Comparison of ENCODE assay signal across 16 cellular contexts in genomic region chr11:72048718-72049460, GRCh38. TPM values are rescaled to one million over a fixed set of nuclear protein-coding genes. Genes with fewer than 3 reads are reported as not detected.
DNase-seq lines count a peak whose midpoint lies in the region; ATAC-seq, FAIRE-seq and TF ChIP-seq lines count a peak whose summit lies in the region.
"Had no signal": no experiment of that assay in that cellular context is flagged by ENCODE, and none has a peak within 500 bp of the region (broad histone marks: within the 10 kb centered on the region; RNA-seq: fewer than 3 reads in every experiment).

No MANE protein-coding gene starts in this region.

- H3K4me3 ChIP-seq in HepG2 (replicated peaks in 1 of 3; ENCODE audit: insufficient read depth in 1 of 3, low read depth in 2 of 3, low read length in 3 of 3) (no peak overlapping the region), spleen (no peak overlapping the region), upper lobe of right lung (no peak overlapping the region)

- H3K27me3 ChIP-seq in HepG2 (ENCODE audit: control insufficient read depth in 1 of 2, insufficient read depth in 2 of 2, low read length in 2 of 2) (no peaks in the 10 kb centered on the region), spleen (replicated peaks in 1 of 7) (no peaks in the 10 kb centered on the region), upper lobe of right lung (no peaks in the 10 kb centered on the region)

- no peak for TF ChIP-seq POLR2A in HepG2 (IDR thresholded peaks at IDR 0.05; ENCODE audit: insufficient read depth in 1 of 2, low read depth in 2 of 2, low read length in 2 of 2)
- TF ChIP-seq POLR2A in spleen (IDR thresholded peaks at IDR 0.05), result no peak

- intact Hi-C loops in HepG2 (cut with micrococcal nuclease; ENCODE audit: unreplicated experiment), result no loop called here
- intact Hi-C loops in spleen (cut with DNase I; ENCODE audit: low total_unique reads), result no loop called here
- intact Hi-C loops in upper lobe of right lung (cut with DNase I), result no loop called here

- FAIRE-seq in HepG2 (lab: Jason Lieb, UNC), result peak; percentile 21
- FAIRE-seq: H54 had no signal

- CTCF ChIA-PET in HepG2 (lab: Yijun Ruan, JAX; ENCODE audit: low intra/inter-chr PET ratio, low total read pairs), result no interaction called here

- 0 out of 2 replicates have a peak overlapping the region, but pooled peaks have one; percentile 25 for H3K4me2 ChIP-seq in HepG2 (ENCODE audit: low read depth, low read length)

- POLR2A ChIA-PET in HepG2 (lab: Yijun Ruan, JAX), result interaction anchor here (1.1 to 5.3 kb wide), 4 partner anchors 8 to 17 kb away, joined by 3 to 37 read pairs (median 3); no protein-coding TSS in a partner anchor

- peaks cover 20% of the 10 kb centered on the region for H3K79me2 ChIP-seq in HepG2 (ENCODE audit: insufficient read depth, low read length)

- H2AFZ ChIP-seq in HepG2 (ENCODE audit: low read length), result no peak overlapping the region

- peak; percentile 21 for DNase-seq in NCI-H1417 treated with DMSO at 0.1 percent for 48 hours (lab: John Stamatoyannopoulos, UW)
- peak; percentile 47 for DNase-seq in amniotic epithelial cell (ENCODE audit: low read depth)
- DNase-seq in HepG2 (ENCODE audit: low spot score), result peak; percentile 24
- no peak for DNase-seq in spleen
- DNase-seq in NCI-H1105 treated with DMSO at 0.1 percent for 48 hours (lab: John Stamatoyannopoulos, UW), result no peak
- DNase-seq in upper lobe of right lung, result no peak
- no peak for DNase-seq in T1000 (lab: John Stamatoyannopoulos, UW)
- DNase-seq: activated CD4-positive, alpha-beta T cell treated with anti-CD3 and anti-CD28 coated beads for 48 hours; immature natural killer cell; NCI-H1694; stimulated activated naive CD4-positive, alpha-beta T cell; SW 1271 had no signal

- H3K27ac ChIP-seq in HepG2 (ENCODE audit: extremely low read length, insufficient read depth, low read length) (no peak overlapping the region), spleen (peak overlapping the region; percentile 28 to 79 (median 67)), upper lobe of right lung (no peak overlapping the region)

- 89% methylated on average over 4 of the region's 4 CpGs for WGBS in HepG2 (ENCODE audit: low lambda C conversion rate)
- WGBS in spleen, 5 donors, result 82 to 89% (median 86%) methylated on average over 4 of the region's 4 CpGs

- no peak for TF ChIP-seq RAD21 in HepG2 (CRISPR knock-in tag; IDR thresholded peaks at IDR 0.05)

- ATAC-seq in HepG2 (no peak), upper lobe of right lung (no peak), HG03354 (IDR thresholded peaks at IDR 0.05; ENCODE audit: poor library complexity, severe bottlenecking, unreplicated experiment) (no peak)

- no peaks in the 10 kb centered on the region for H3K9me3 ChIP-seq in HepG2 (ENCODE audit: low read length)
- no peaks in the 10 kb centered on the region for H3K9me3 ChIP-seq in spleen
- no peaks in the 10 kb centered on the region for H3K9me3 ChIP-seq in upper lobe of right lung

- no TSS peak for BruUV-seq in HepG2 (replicated peaks; lab: Mats Ljungman, UMichigan)

- peaks cover 11% of the 10 kb centered on the region for H3K4me1 ChIP-seq in HepG2 (ENCODE audit: insufficient read depth, low read length)
- peaks cover 3 to 31% (median 12%) of the 10 kb centered on the region in 6 donors for H3K4me1 ChIP-seq in spleen
- peaks cover 8% of the 10 kb centered on the region for H3K4me1 ChIP-seq in upper lobe of right lung

- H4K20me1 ChIP-seq in HepG2 (ENCODE audit: insufficient read depth, low read length), result no peaks in the 10 kb centered on the region

- TF ChIP-seq CTCF in HepG2 (CRISPR knock-in tag; IDR thresholded peaks at IDR 0.05) (no peak), spleen (IDR thresholded peaks at IDR 0.05 in 8 of 11, conservative IDR thresholded peaks at IDR 0.05 in 3 of 11) (no peak), upper lobe of right lung (IDR thresholded peaks at IDR 0.05) (no peak)

- H3K36me3 ChIP-seq in HepG2 (replicated peaks in 1 of 2; ENCODE audit: control insufficient read depth in 1 of 2, insufficient read depth in 2 of 2, low read length in 2 of 2) (peaks cover 3 to 20% of the 10 kb centered on the region in 2 experiments; a peak in 4 of 5 replicates), spleen (peaks cover 0 to 60% (median 3%) of the 10 kb centered on the region in 6 donors), upper lobe of right lung (peaks cover 12% of the 10 kb centered on the region)

- H3K9ac ChIP-seq in HepG2 (ENCODE audit: insufficient read depth, low read depth, low read length), result no peak overlapping the region

- in situ Hi-C loops in HepG2 (cut with HindIII; ENCODE audit: extremely low pct_ligation_motif_present, low pct_unique_long_range_greater_than_20kb), result no loop called here

- TF ChIP-seq EP300 in HepG2 (IDR thresholded peaks at IDR 0.05; ENCODE audit: low read depth in 2 of 2, low read length in 2 of 2), result no peak
- TF ChIP-seq EP300 in HepG2 (CRISPR knock-in tag; IDR thresholded peaks at IDR 0.05; ENCODE audit: borderline replicate concordance), result no peak

RNA-seq across cellular contexts. Expression of gene NUMA1, which starts 31.5 kb away (rescaled TPM):
- 60.2 and 67.7 TPM in 2 replicates for total RNA-seq in HepG2 (2016; rRNA removed; fragmentation: Illumina TruSeq; extraction: Trizol)
- total RNA-seq in HepG2 (2016; cell fraction: cytosol; rRNA removed; fragmentation: Illumina TruSeq; extraction: Trizol; ENCODE audit: low read depth), result 5.2 and 6.6 TPM in 2 replicates
- total RNA-seq in HepG2 (2016; cell fraction: insoluble cytoplasmic fraction; rRNA removed; fragmentation: Illumina TruSeq; extraction: Trizol), result 55.8 and 59.6 TPM in 2 replicates
- total RNA-seq in HepG2 (2016; cell fraction: membrane; rRNA removed; fragmentation: Illumina TruSeq; extraction: Trizol), result 16.9 and 17.1 TPM in 2 replicates
- total RNA-seq in HepG2 (2016; cell fraction: nucleus; rRNA removed; fragmentation: Illumina TruSeq; extraction: Trizol), result 51.9 and 58.7 TPM in 2 replicates
- polyA plus RNA-seq in HepG2 (2011; rRNA removed), result 57.3 and 65.8 TPM in 2 replicates
- polyA plus RNA-seq in HepG2 (2011; cell fraction: cytosol; rRNA removed), result 23.8 and 38.7 TPM in 2 replicates
- 197 and 254 TPM in 2 replicates for polyA plus RNA-seq in HepG2 (2011; cell fraction: nucleus; rRNA removed)
- polyA plus RNA-seq in HepG2 (2012), result 47.1 and 54.6 TPM in 2 replicates
- 2.2 and 2.8 TPM in 2 replicates for polyA plus RNA-seq in HepG2 (2016; cell fraction: cytosol; fragmentation: Illumina TruSeq; extraction: Trizol; ENCODE audit: low read depth)
- polyA plus RNA-seq in HepG2 (2016; cell fraction: insoluble cytoplasmic fraction; fragmentation: Illumina TruSeq; extraction: Trizol; ENCODE audit: low read depth), result 26.9 and 40.2 TPM in 2 replicates
- 4.8 and 6.1 TPM in 2 replicates for polyA plus RNA-seq in HepG2 (2016; cell fraction: membrane; fragmentation: Illumina TruSeq; extraction: Trizol; ENCODE audit: low read depth)
- polyA plus RNA-seq in HepG2 (2016; cell fraction: nucleus; fragmentation: Illumina TruSeq; extraction: Trizol; ENCODE audit: insufficient read depth, low read depth), result 97.1 and 105 TPM in 2 replicates
- polyA minus RNA-seq in HepG2 (2011; rRNA and poly(A)+ RNA removed; ENCODE audit: low replicate concordance), result 229 and 402 TPM in 2 replicates
- 45.5 and 48.0 TPM in 2 replicates for polyA minus RNA-seq in HepG2 (2011; cell fraction: cytosol; rRNA and poly(A)+ RNA removed)
- 93.7 and 98.8 TPM in 2 replicates for polyA minus RNA-seq in HepG2 (2011; cell fraction: nucleus; rRNA and poly(A)+ RNA removed)
- 100 to 1,000 TPM; 174 to 248 (median 203) TPM for total RNA-seq in spleen
- polyA plus RNA-seq in spleen, result 100 to 1,000 TPM in 2 of 3 donors, 10 to 100 TPM in 1; 75.5 to 164 (median 141) TPM
- total RNA-seq in upper lobe of right lung, result 192 TPM

RNA-seq across cellular contexts. Expression of gene LRRC51, which starts 31.8 kb away (rescaled TPM):
- total RNA-seq in HepG2 (2016; rRNA removed; fragmentation: Illumina TruSeq; extraction: Trizol), result 6.0 and 6.4 TPM in 2 replicates
- total RNA-seq in HepG2 (2016; cell fraction: cytosol; rRNA removed; fragmentation: Illumina TruSeq; extraction: Trizol; ENCODE audit: low read depth), result 5.0 and 9.1 TPM in 2 replicates
- total RNA-seq in HepG2 (2016; cell fraction: insoluble cytoplasmic fraction; rRNA removed; fragmentation: Illumina TruSeq; extraction: Trizol), result 5.4 and 7.4 TPM in 2 replicates
- total RNA-seq in HepG2 (2016; cell fraction: membrane; rRNA removed; fragmentation: Illumina TruSeq; extraction: Trizol), result 11.2 and 16.0 TPM in 2 replicates
- total RNA-seq in HepG2 (2016; cell fraction: nucleus; rRNA removed; fragmentation: Illumina TruSeq; extraction: Trizol), result 1.8 TPM in 2 replicates
- 3.4 and 5.3 TPM in 2 replicates for polyA plus RNA-seq in HepG2 (2011; rRNA removed)
- polyA plus RNA-seq in HepG2 (2011; cell fraction: cytosol; rRNA removed), result 4.4 and 18.0 TPM in 2 replicates
- 3.6 and 3.9 TPM in 2 replicates for polyA plus RNA-seq in HepG2 (2011; cell fraction: nucleus; rRNA removed)
- polyA plus RNA-seq in HepG2 (2012), result 2.3 and 4.8 TPM in 2 replicates
- 11.7 and 14.5 TPM in 2 replicates for polyA plus RNA-seq in HepG2 (2016; cell fraction: cytosol; fragmentation: Illumina TruSeq; extraction: Trizol; ENCODE audit: low read depth)
- 6.4 and 8.4 TPM in 2 replicates for polyA plus RNA-seq in HepG2 (2016; cell fraction: insoluble cytoplasmic fraction; fragmentation: Illumina TruSeq; extraction: Trizol; ENCODE audit: low read depth)
- polyA plus RNA-seq in HepG2 (2016; cell fraction: membrane; fragmentation: Illumina TruSeq; extraction: Trizol; ENCODE audit: low read depth), result 8.9 and 11.6 TPM in 2 replicates
- polyA plus RNA-seq in HepG2 (2016; cell fraction: nucleus; fragmentation: Illumina TruSeq; extraction: Trizol; ENCODE audit: insufficient read depth, low read depth), result 6.2 and 7.2 TPM in 2 replicates
- 3.6 and 14.5 TPM in 2 replicates for polyA minus RNA-seq in HepG2 (2011; rRNA and poly(A)+ RNA removed; ENCODE audit: low replicate concordance)
- polyA minus RNA-seq in HepG2 (2011; cell fraction: cytosol; rRNA and poly(A)+ RNA removed), result 1.5 and 4.6 TPM in 2 replicates
- 1.3 and 1.6 TPM in 2 replicates for polyA minus RNA-seq in HepG2 (2011; cell fraction: nucleus; rRNA and poly(A)+ RNA removed)
- 10 to 100 TPM in 1 of 7 donors, 1 to 10 TPM in 6; 3.3 to 10.0 (median 5.0) TPM for total RNA-seq in spleen
- 1 to 10 TPM; 2.0 to 2.4 (median 2.2) TPM for polyA plus RNA-seq in spleen
- 6.8 TPM for total RNA-seq in upper lobe of right lung

RNA-seq across cellular contexts. Expression of gene IL18BP, which starts 50.2 kb away (rescaled TPM):
- 1.0 and 4.1 TPM in 2 replicates for total RNA-seq in HepG2 (2016; rRNA removed; fragmentation: Illumina TruSeq; extraction: Trizol)
- total RNA-seq in HepG2 (2016; cell fraction: cytosol; rRNA removed; fragmentation: Illumina TruSeq; extraction: Trizol; ENCODE audit: low read depth), result 0.40 and 0.44 TPM in 2 replicates
- 0.56 and 5.0 TPM in 2 replicates for total RNA-seq in HepG2 (2016; cell fraction: insoluble cytoplasmic fraction; rRNA removed; fragmentation: Illumina TruSeq; extraction: Trizol)
- total RNA-seq in HepG2 (2016; cell fraction: membrane; rRNA removed; fragmentation: Illumina TruSeq; extraction: Trizol), result 0.83 and 0.93 TPM in 2 replicates
- 9.0 and 13.2 TPM in 2 replicates for total RNA-seq in HepG2 (2016; cell fraction: nucleus; rRNA removed; fragmentation: Illumina TruSeq; extraction: Trizol)
- polyA plus RNA-seq in HepG2 (2011; rRNA removed), result 12.6 and 12.8 TPM in 2 replicates
- polyA plus RNA-seq in HepG2 (2011; cell fraction: cytosol; rRNA removed), result 2.0 and 3.4 TPM in 2 replicates
- 74.1 and 107 TPM in 2 replicates for polyA plus RNA-seq in HepG2 (2011; cell fraction: nucleus; rRNA removed)
- 6.4 and 9.6 TPM in 2 replicates for polyA plus RNA-seq in HepG2 (2012)
- 0.65 and 0.94 TPM in 2 replicates for polyA plus RNA-seq in HepG2 (2016; cell fraction: cytosol; fragmentation: Illumina TruSeq; extraction: Trizol; ENCODE audit: low read depth)
- polyA plus RNA-seq in HepG2 (2016; cell fraction: insoluble cytoplasmic fraction; fragmentation: Illumina TruSeq; extraction: Trizol; ENCODE audit: low read depth), result 0.89 and 1.3 TPM in 2 replicates
- polyA plus RNA-seq in HepG2 (2016; cell fraction: membrane; fragmentation: Illumina TruSeq; extraction: Trizol; ENCODE audit: low read depth), result 1.1 and 1.4 TPM in 2 replicates
- 40.3 and 43.0 TPM in 2 replicates for polyA plus RNA-seq in HepG2 (2016; cell fraction: nucleus; fragmentation: Illumina TruSeq; extraction: Trizol; ENCODE audit: insufficient read depth, low read depth)
- polyA minus RNA-seq in HepG2 (2011; rRNA and poly(A)+ RNA removed; ENCODE audit: low replicate concordance), result 13.0 and 17.5 TPM in 2 replicates
- 1.2 and 1.4 TPM in 2 replicates for polyA minus RNA-seq in HepG2 (2011; cell fraction: cytosol; rRNA and poly(A)+ RNA removed)
- polyA minus RNA-seq in HepG2 (2011; cell fraction: nucleus; rRNA and poly(A)+ RNA removed), result 18.8 and 20.0 TPM in 2 replicates
- 10 to 100 TPM; 33.6 to 84.2 (median 69.8) TPM for total RNA-seq in spleen
- 10 to 100 TPM; 13.8 to 38.2 (median 18.2) TPM for polyA plus RNA-seq in spleen
- 21.5 TPM for total RNA-seq in upper lobe of right lung

RNA-seq across cellular contexts. Expression of gene LAMTOR1, which starts 54.2 kb away (rescaled TPM):
- total RNA-seq in HepG2 (2016; rRNA removed; fragmentation: Illumina TruSeq; extraction: Trizol) (63.4 and 66.0 TPM in 2 replicates), spleen (100 to 1,000 TPM in 4 of 7 donors, 10 to 100 TPM in 3; 81.5 to 182 (median 119) TPM), upper lobe of right lung (100 TPM)
- 126 and 135 TPM in 2 replicates for total RNA-seq in HepG2 (2016; cell fraction: cytosol; rRNA removed; fragmentation: Illumina TruSeq; extraction: Trizol; ENCODE audit: low read depth)
- total RNA-seq in HepG2 (2016; cell fraction: insoluble cytoplasmic fraction; rRNA removed; fragmentation: Illumina TruSeq; extraction: Trizol), result 54.5 and 63.4 TPM in 2 replicates
- 137 and 158 TPM in 2 replicates for total RNA-seq in HepG2 (2016; cell fraction: membrane; rRNA removed; fragmentation: Illumina TruSeq; extraction: Trizol)
- total RNA-seq in HepG2 (2016; cell fraction: nucleus; rRNA removed; fragmentation: Illumina TruSeq; extraction: Trizol), result 32.3 and 35.3 TPM in 2 replicates
- polyA plus RNA-seq in HepG2 (2011; rRNA removed) (60.4 and 68.2 TPM in 2 replicates), spleen (100 to 1,000 TPM in 2 of 3 donors, 10 to 100 TPM in 1; 96.2 to 155 (median 143) TPM)
- polyA plus RNA-seq in HepG2 (2011; cell fraction: cytosol; rRNA removed), result 55.4 and 70.7 TPM in 2 replicates
- polyA plus RNA-seq in HepG2 (2011; cell fraction: nucleus; rRNA removed), result 50.2 and 55.1 TPM in 2 replicates
- polyA plus RNA-seq in HepG2 (2012), result 45.2 and 46.6 TPM in 2 replicates
- 209 and 215 TPM in 2 replicates for polyA plus RNA-seq in HepG2 (2016; cell fraction: cytosol; fragmentation: Illumina TruSeq; extraction: Trizol; ENCODE audit: low read depth)
- 81.6 and 89.9 TPM in 2 replicates for polyA plus RNA-seq in HepG2 (2016; cell fraction: insoluble cytoplasmic fraction; fragmentation: Illumina TruSeq; extraction: Trizol; ENCODE audit: low read depth)
- polyA plus RNA-seq in HepG2 (2016; cell fraction: membrane; fragmentation: Illumina TruSeq; extraction: Trizol; ENCODE audit: low read depth), result 210 and 214 TPM in 2 replicates
- 62.0 and 71.8 TPM in 2 replicates for polyA plus RNA-seq in HepG2 (2016; cell fraction: nucleus; fragmentation: Illumina TruSeq; extraction: Trizol; ENCODE audit: insufficient read depth, low read depth)
- polyA minus RNA-seq in HepG2 (2011; rRNA and poly(A)+ RNA removed; ENCODE audit: low replicate concordance), result 222 and 285 TPM in 2 replicates
- polyA minus RNA-seq in HepG2 (2011; cell fraction: cytosol; rRNA and poly(A)+ RNA removed), result 43.9 and 45.7 TPM in 2 replicates
- polyA minus RNA-seq in HepG2 (2011; cell fraction: nucleus; rRNA and poly(A)+ RNA removed), result 42.5 and 48.2 TPM in 2 replicates

RNA-seq across cellular contexts. Expression of gene TOMT, which starts 56.8 kb away (rescaled TPM):
- total RNA-seq in HepG2 (2016; rRNA removed; fragmentation: Illumina TruSeq; extraction: Trizol) (not detected in 2 replicates), spleen (not detected), upper lobe of right lung (not detected)
- not detected in 2 replicates for total RNA-seq in HepG2 (2016; cell fraction: cytosol; rRNA removed; fragmentation: Illumina TruSeq; extraction: Trizol; ENCODE audit: low read depth)
- not detected in 2 replicates for total RNA-seq in HepG2 (2016; cell fraction: insoluble cytoplasmic fraction; rRNA removed; fragmentation: Illumina TruSeq; extraction: Trizol)
- not detected in 2 replicates for total RNA-seq in HepG2 (2016; cell fraction: membrane; rRNA removed; fragmentation: Illumina TruSeq; extraction: Trizol)
- total RNA-seq in HepG2 (2016; cell fraction: nucleus; rRNA removed; fragmentation: Illumina TruSeq; extraction: Trizol), result not detected in 2 replicates
- polyA plus RNA-seq in HepG2 (2011; rRNA removed) (not detected in 2 replicates), spleen (not detected)
- not detected in 2 replicates for polyA plus RNA-seq in HepG2 (2011; cell fraction: cytosol; rRNA removed)
- 0.18 TPM in 1 of 2 replicates, not detected in the other for polyA plus RNA-seq in HepG2 (2011; cell fraction: nucleus; rRNA removed)
- not detected in 2 replicates for polyA plus RNA-seq in HepG2 (2012)
- not detected in 2 replicates for polyA plus RNA-seq in HepG2 (2016; cell fraction: cytosol; fragmentation: Illumina TruSeq; extraction: Trizol; ENCODE audit: low read depth)
- not detected in 2 replicates for polyA plus RNA-seq in HepG2 (2016; cell fraction: insoluble cytoplasmic fraction; fragmentation: Illumina TruSeq; extraction: Trizol; ENCODE audit: low read depth)
- not detected in 2 replicates for polyA plus RNA-seq in HepG2 (2016; cell fraction: membrane; fragmentation: Illumina TruSeq; extraction: Trizol; ENCODE audit: low read depth)
- polyA plus RNA-seq in HepG2 (2016; cell fraction: nucleus; fragmentation: Illumina TruSeq; extraction: Trizol; ENCODE audit: insufficient read depth, low read depth), result not detected in 2 replicates
- polyA minus RNA-seq in HepG2 (2011; rRNA and poly(A)+ RNA removed; ENCODE audit: low replicate concordance), result not detected in 2 replicates
- not detected in 2 replicates for polyA minus RNA-seq in HepG2 (2011; cell fraction: cytosol; rRNA and poly(A)+ RNA removed)
- polyA minus RNA-seq in HepG2 (2011; cell fraction: nucleus; rRNA and poly(A)+ RNA removed), result not detected in 2 replicates
- total RNA-seq: chondrocyte, fibroblast of lung had no signal
- polyA plus RNA-seq: fibroblast of lung, immature natural killer cell had no signal

Comparison
In these comparisons a context has a peak if more than half of its experiments do, and no peak if none do; other contexts are left out.
1. DNase-seq: peak in NCI-H1417 treated with DMSO at 0.1 percent for 48 hours (single experiment), amniotic epithelial cell (single experiment) and HepG2 (single experiment); none in spleen (single experiment), NCI-H1105 treated with DMSO at 0.1 percent for 48 hours (single experiment), upper lobe of right lung (single experiment) and T1000 (single experiment).
2. H3K27ac ChIP-seq: peak in spleen (8 of 8); none in HepG2 (single experiment) and upper lobe of right lung (single experiment).